ENCODE assay signal across 20 cellular contexts in genomic region chr6:118812972-118813371, GRCh38.
DNase-seq lines count a peak whose midpoint lies in the region; ATAC-seq, FAIRE-seq and TF ChIP-seq lines count a peak whose summit lies in the region.
"Had no signal": no experiment of that assay in that cellular context is flagged by ENCODE, and none has a peak within 500 bp of the region (broad histone marks: within the 10 kb centered on the region; RNA-seq: fewer than 3 reads in every experiment).

No MANE protein-coding gene starts in this region.

- H4K20me1 ChIP-seq in astrocyte (ENCODE audit: insufficient read depth, low read length): no peaks in the 10 kb centered on the region

- ATAC-seq in HG02763 (IDR thresholded peaks at IDR 0.05; ENCODE audit: unreplicated experiment): no peak
- ATAC-seq: GM23338, lower lobe of right lung had no signal

- no peak for TF ChIP-seq CTCF in astrocyte (IDR thresholded peaks at IDR 0.05; ENCODE audit: insufficient read depth, low read depth, low read length)
- no peak for TF ChIP-seq CTCF in CD14-positive monocyte (IDR thresholded peaks at IDR 0.05)

- no peaks in the 10 kb centered on the region for H3K27me3 Mint-ChIP-seq in astrocyte (ENCODE audit: low read depth, unreplicated experiment)
- H3K27me3 Mint-ChIP-seq in CD14-positive monocyte (ENCODE audit: low read depth in 3 of 3): peaks cover 0 to 1% (median 0%) of the 10 kb centered on the region in 3 donors
- H3K27me3 Mint-ChIP-seq: B cell; dendritic cell treated with granulocyte-macrophage colony-stimulating factor and Interleukin-4, amounts not matched to agents 40 ng/mL and 50 ng/mL, for 4 days; naive B cell had no signal

- H3K79me2 ChIP-seq in astrocyte (ENCODE audit: insufficient read depth, low read length): no peaks in the 10 kb centered on the region

- H3K36me3 Mint-ChIP-seq in astrocyte (ENCODE audit: low read depth, unreplicated experiment): peaks cover 14% of the 10 kb centered on the region
- peaks cover 24 to 36% of the 10 kb centered on the region in 2 donors for H3K36me3 Mint-ChIP-seq in CD14-positive monocyte

- H3K4me1 Mint-ChIP-seq in astrocyte (ENCODE audit: low read depth, unreplicated experiment): peaks cover 9% of the 10 kb centered on the region
- peaks cover 55% of the 10 kb centered on the region for H3K4me1 Mint-ChIP-seq in CD14-positive monocyte

- H3K27ac ChIP-seq in astrocyte (ENCODE audit: low read depth, low read length): no peak overlapping the region
- H3K27ac ChIP-seq: KMS-11, lower lobe of right lung had no signal

- H3K4me3 Mint-ChIP-seq in astrocyte (ENCODE audit: unreplicated experiment): no peak overlapping the region
- no peak overlapping the region for H3K4me3 Mint-ChIP-seq in CD14-positive monocyte
- H3K4me3 Mint-ChIP-seq: B cell; dendritic cell treated with granulocyte-macrophage colony-stimulating factor and Interleukin-4, amounts not matched to agents 40 ng/mL and 50 ng/mL, for 4 days; GM23338; naive B cell had no signal

- H3K4me1 ChIP-seq in astrocyte (ENCODE audit: insufficient read depth, low read length): no peaks in the 10 kb centered on the region

- H3K36me3 ChIP-seq in astrocyte (ENCODE audit: insufficient read depth, low read length): peaks cover 6% of the 10 kb centered on the region

- peaks cover 4% of the 10 kb centered on the region for H3K9me3 Mint-ChIP-seq in astrocyte (ENCODE audit: unreplicated experiment)
- H3K9me3 Mint-ChIP-seq in CD14-positive monocyte: no peaks in the 10 kb centered on the region
- H3K9me3 Mint-ChIP-seq: dendritic cell treated with granulocyte-macrophage colony-stimulating factor and Interleukin-4, amounts not matched to agents 40 ng/mL and 50 ng/mL, for 4 days had no signal

- no peak for FAIRE-seq in astrocyte (lab: Jason Lieb, UNC)

- no peak overlapping the region for H3K9ac ChIP-seq in astrocyte (ENCODE audit: low read length)
- H3K9ac ChIP-seq: KMS-11 had no signal

- H3K4me3 ChIP-seq in astrocyte (ENCODE audit: insufficient read depth, low read depth, low read length): no peak overlapping the region
- H3K4me3 ChIP-seq: GM23338, lower lobe of right lung, smooth muscle cell had no signal

- DNase-seq in EH (ENCODE audit: low read depth) (peak; percentile 32), HS-5 (ENCODE audit: low read depth) (peak; percentile 10), astrocyte (ENCODE audit: low read depth) (peak; percentile 31), iris pigment epithelial cell (ENCODE audit: low read depth) (peak; percentile 52), CD14-positive monocyte (ENCODE audit: low spot score) (no peak), C1 segment of cervical spinal cord (lab: John Stamatoyannopoulos, UW) (no peak)
- DNase-seq: activated effector memory CD4-positive, alpha-beta T cell treated with Interleukin-2 at 50 U/mL for 16 hours; glutamatergic neuron; lower lobe of right lung; naive B cell; NCI-H146; NCI-H2227 treated with DMSO at 0.1 percent for 48 hours; posterior cingulate gyrus; SW 1271 had no signal

- H3K4me2 ChIP-seq in astrocyte (ENCODE audit: low read length): no peak overlapping the region
- H3K4me2 ChIP-seq: GM23338, KMS-11, smooth muscle cell had no signal

- no peak overlapping the region for H2AFZ ChIP-seq in astrocyte (ENCODE audit: low read depth, low read length)
- H2AFZ ChIP-seq: GM23338 had no signal

- H3K27me3 ChIP-seq in astrocyte (ENCODE audit: insufficient read depth, low read length): no peaks in the 10 kb centered on the region

- H3K27ac Mint-ChIP-seq in astrocyte (ENCODE audit: unreplicated experiment) (no peak overlapping the region), CD14-positive monocyte (no peak overlapping the region)
- H3K27ac Mint-ChIP-seq: B cell; dendritic cell treated with granulocyte-macrophage colony-stimulating factor and Interleukin-4, amounts not matched to agents 40 ng/mL and 50 ng/mL, for 4 days; GM23338 had no signal

- intact Hi-C loops in CD14-positive monocyte (cut with micrococcal nuclease): no loop called here

- H3K9me3 ChIP-seq in astrocyte (ENCODE audit: insufficient read depth, low read depth, low read length): no peaks in the 10 kb centered on the region
- H3K9me3 ChIP-seq: lower lobe of right lung had no signal

Comparison
In these comparisons a context has a peak if more than half of its experiments do, and no peak if none do; other contexts are left out.
1. DNase-seq: peak in EH (single experiment), HS-5 (single experiment), astrocyte (single experiment) and iris pigment epithelial cell (single experiment); none in CD14-positive monocyte (single experiment) and C1 segment of cervical spinal cord (0 of 14).